In genomic region chr6:37101991-37102298, GRCh38 we compare ENCODE assay signal across 7 cellular contexts.
DNase-seq lines count a peak whose midpoint lies in the region; ATAC-seq lines count a peak whose summit lies in the region.

No MANE protein-coding gene starts in this region.

- no peak for ATAC-seq in activated T-helper 17 cell treated with anti-CD3 and anti-CD28 coated beads, Interleukin-2, amount 50 U/mL, for 72 hours (replicated peaks)
- no peak for ATAC-seq in stimulated activated naive B cell treated with anti-CD40 and anti-IgM and Interleukin-4, amounts not matched to agents 10 μg/mL and 1 μg/mL and 100 μg/mL, for 72 hours (replicated peaks)
- ATAC-seq in HG02763 (IDR thresholded peaks at IDR 0.05; ENCODE audit: unreplicated experiment), result no peak

- peaks cover 45% of the 10 kb centered on the region for H3K4me1 ChIP-seq in HUES48 (ENCODE audit: control insufficient read depth, insufficient read depth, low read length)

- peak overlapping the region; percentile 75 for H3K4me3 Mint-ChIP-seq in activated T-helper 17 cell treated with anti-CD3 and anti-CD28 coated beads, Interleukin-2, amount 50 U/mL, for 72 hours
- peak overlapping the region; percentile 26 to 90 (median 71) for H3K4me3 Mint-ChIP-seq in immature natural killer cell
- peak overlapping the region; percentile 75 to 81 for H3K4me3 Mint-ChIP-seq in stimulated activated naive B cell treated with anti-CD40 and anti-IgM and Interleukin-4, amounts not matched to agents 10 μg/mL and 1 μg/mL and 100 μg/mL, for 72 hours

- peak overlapping the region; percentile 93 for H3K27ac ChIP-seq in HUES48 (ENCODE audit: low read depth, low read length)

- H3K9me3 ChIP-seq in HUES48 (ENCODE audit: control insufficient read depth, insufficient read depth, low read length), result no peaks in the 10 kb centered on the region

- H3K36me3 ChIP-seq in HUES48 (ENCODE audit: control insufficient read depth, insufficient read depth, low read length), result no peaks in the 10 kb centered on the region

- peak overlapping the region; percentile 89 for H3K27ac Mint-ChIP-seq in activated T-helper 17 cell treated with anti-CD3 and anti-CD28 coated beads, Interleukin-2, amount 50 U/mL, for 72 hours
- H3K27ac Mint-ChIP-seq in immature natural killer cell, result peak overlapping the region; percentile 83 to 95 (median 90)
- H3K27ac Mint-ChIP-seq in stimulated activated naive B cell treated with anti-CD40 and anti-IgM and Interleukin-4, amounts not matched to agents 10 μg/mL and 1 μg/mL and 100 μg/mL, for 72 hours, result peak overlapping the region; percentile 92

- H3K4me1 Mint-ChIP-seq in activated T-helper 17 cell treated with anti-CD3 and anti-CD28 coated beads, Interleukin-2, amount 50 U/mL, for 72 hours, result peaks cover 7% of the 10 kb centered on the region
- peaks cover 30 to 40% of the 10 kb centered on the region in 2 donors for H3K4me1 Mint-ChIP-seq in immature natural killer cell
- H3K4me1 Mint-ChIP-seq in stimulated activated naive B cell treated with anti-CD40 and anti-IgM and Interleukin-4, amounts not matched to agents 10 μg/mL and 1 μg/mL and 100 μg/mL, for 72 hours, result peaks cover 23 to 39% of the 10 kb centered on the region in 2 donors

- peak overlapping the region; percentile 38 for H3K9ac ChIP-seq in HUES48 (ENCODE audit: low read depth, low read length)

- H3K36me3 Mint-ChIP-seq in activated T-helper 17 cell treated with anti-CD3 and anti-CD28 coated beads, Interleukin-2, amount 50 U/mL, for 72 hours (ENCODE audit: low read depth), result no peaks in the 10 kb centered on the region
- no peaks in the 10 kb centered on the region for H3K36me3 Mint-ChIP-seq in immature natural killer cell
- H3K36me3 Mint-ChIP-seq in stimulated activated naive B cell treated with anti-CD40 and anti-IgM and Interleukin-4, amounts not matched to agents 10 μg/mL and 1 μg/mL and 100 μg/mL, for 72 hours, result no peaks in the 10 kb centered on the region

- no peaks in the 10 kb centered on the region for H3K27me3 ChIP-seq in HUES48 (ENCODE audit: control insufficient read depth, insufficient read depth, low read length)

- H3K4me3 ChIP-seq in HUES48 (ENCODE audit: low read depth, low read length), result peak overlapping the region; percentile 58

- no peaks in the 10 kb centered on the region for H3K9me3 Mint-ChIP-seq in activated T-helper 17 cell treated with anti-CD3 and anti-CD28 coated beads, Interleukin-2, amount 50 U/mL, for 72 hours
- H3K9me3 Mint-ChIP-seq in immature natural killer cell, result peaks cover 0 to 2% (median 0%) of the 10 kb centered on the region in 6 donors
- H3K9me3 Mint-ChIP-seq in stimulated activated naive B cell treated with anti-CD40 and anti-IgM and Interleukin-4, amounts not matched to agents 10 μg/mL and 1 μg/mL and 100 μg/mL, for 72 hours, result no peaks in the 10 kb centered on the region

- in situ Hi-C loops in ACHN (cut with HindIII; ENCODE audit: low pct_ligation_motif_present, low pct_unique_long_range_greater_than_20kb, low sequenced_read_pairs), result no loop called here

- no peak for DNase-seq in immature natural killer cell
- no peak for DNase-seq in stimulated activated naive B cell treated with anti-CD40 and anti-IgM and Interleukin-4, amounts not matched to agents 10 μg/mL and 1 μg/mL and 100 μg/mL, for 72 hours
- DNase-seq in ACHN, result no peak
- DNase-seq in stimulated activated CD4-positive, alpha-beta T cell treated with anti-CD3 and anti-CD28 coated beads, Interleukin-1b, Interleukin-23, amount 100 ng/mL, for 48 hours, result no peak

- H3K27me3 Mint-ChIP-seq in activated T-helper 17 cell treated with anti-CD3 and anti-CD28 coated beads, Interleukin-2, amount 50 U/mL, for 72 hours, result no peaks in the 10 kb centered on the region
- H3K27me3 Mint-ChIP-seq in immature natural killer cell (ENCODE audit: low read depth in 3 of 3), result peaks cover 0 to 13% (median 2%) of the 10 kb centered on the region in 3 donors
- H3K27me3 Mint-ChIP-seq in stimulated activated naive B cell treated with anti-CD40 and anti-IgM and Interleukin-4, amounts not matched to agents 10 μg/mL and 1 μg/mL and 100 μg/mL, for 72 hours, result no peaks in the 10 kb centered on the region
